8 cellular contexts compared by ENCODE assay signal in genomic region chr2:87476936-87477335, GRCh38.
DNase-seq lines count a peak whose midpoint lies in the region; ATAC-seq and TF ChIP-seq lines count a peak whose summit lies in the region.
"Not testable (repeated sequence)": the region's sequence is repeated elsewhere in the genome, so short reads cannot be mapped to it uniquely, and the experiment has no call there.

No MANE protein-coding gene starts in this region.

- H3K27ac Mint-ChIP-seq in CD4-positive, alpha-beta T cell = peak overlapping the region; percentile 79
- peak overlapping the region; percentile 67 for H3K27ac Mint-ChIP-seq in T-helper 2 cell treated with Interferon-gamma antibody and Interleukin-4, amounts not matched to agents 5 μg/mL and 100 μg/mL, for 36 hours
- H3K27ac Mint-ChIP-seq in activated CD8-positive, alpha-beta T cell treated with anti-CD3 and anti-CD28 coated beads, Interleukin-2, amount 10 ng/mL, durations not matched to agents 7 days and 5 days = peak overlapping the region; percentile 48
- H3K27ac Mint-ChIP-seq in activated naive CD4-positive, alpha-beta T cell treated with anti-CD3 and anti-CD28 coated beads, Interleukin-2, amount 10 ng/mL, durations not matched to agents 7 days and 5 days = peak overlapping the region; percentile 80
- H3K27ac Mint-ChIP-seq in naive B cell = peak overlapping the region in 4 of 6 donors; percentile 56 to 82 (median 76)
- H3K27ac Mint-ChIP-seq in stimulated activated memory B cell treated with anti-CD40 and anti-IgM and Interleukin-4, amounts not matched to agents 10 μg/mL and 1 μg/mL and 100 μg/mL, for 72 hours = peak overlapping the region; percentile 89

- H3K4me3 Mint-ChIP-seq in CD4-positive, alpha-beta T cell = peak overlapping the region; percentile 35
- H3K4me3 Mint-ChIP-seq in T-helper 2 cell treated with Interferon-gamma antibody and Interleukin-4, amounts not matched to agents 5 μg/mL and 100 μg/mL, for 36 hours = peak overlapping the region; percentile 37
- not testable (repeated sequence) for H3K4me3 Mint-ChIP-seq in activated CD8-positive, alpha-beta T cell treated with anti-CD3 and anti-CD28 coated beads, Interleukin-2, amount 10 ng/mL, durations not matched to agents 7 days and 5 days
- peak overlapping the region; percentile 13 for H3K4me3 Mint-ChIP-seq in activated naive CD4-positive, alpha-beta T cell treated with anti-CD3 and anti-CD28 coated beads, Interleukin-2, amount 10 ng/mL, durations not matched to agents 7 days and 5 days
- H3K4me3 Mint-ChIP-seq in naive B cell = peak overlapping the region in 1 of 8 donors; percentile 51
- peak overlapping the region; percentile 33 for H3K4me3 Mint-ChIP-seq in stimulated activated memory B cell treated with anti-CD40 and anti-IgM and Interleukin-4, amounts not matched to agents 10 μg/mL and 1 μg/mL and 100 μg/mL, for 72 hours

- peak in 1 of 10 experiments; percentile 11 for DNase-seq in CD4-positive, alpha-beta T cell
- peak; percentile 56 for DNase-seq in T-helper 2 cell treated with Interferon-gamma antibody and Interleukin-4, amounts not matched to agents 5 μg/mL and 100 μg/mL, for 36 hours (ENCODE audit: low spot score)
- peak; percentile 40 for DNase-seq in activated CD8-positive, alpha-beta T cell treated with anti-CD3 and anti-CD28 coated beads, Interleukin-2, amount 10 ng/mL, durations not matched to agents 7 days and 5 days
- not testable (repeated sequence) for DNase-seq in activated naive CD4-positive, alpha-beta T cell treated with anti-CD3 and anti-CD28 coated beads, Interleukin-2, amount 10 ng/mL, durations not matched to agents 7 days and 5 days; naive B cell
- peak; percentile 21 for DNase-seq in effector CD4-positive, alpha-beta T cell

- not testable (repeated sequence) for TF ChIP-seq CTCF in CD4-positive, alpha-beta T cell (IDR thresholded peaks at IDR 0.05)

- peak; percentile 72 for ATAC-seq in CD4-positive, alpha-beta T cell (ENCODE audit: poor library complexity)
- peak; percentile 52 for ATAC-seq in HG02885 (IDR thresholded peaks at IDR 0.05; ENCODE audit: poor library complexity, unreplicated experiment)
- ATAC-seq in activated CD8-positive, alpha-beta T cell treated with anti-CD3 and anti-CD28 coated beads, Interleukin-2, amount 10 ng/mL, durations not matched to agents 7 days and 5 days = peak; percentile 48
- ATAC-seq in naive B cell (ENCODE audit: low read depth in 2 of 2) = peak; percentile 66 to 83
- ATAC-seq in stimulated activated memory B cell treated with anti-CD40 and anti-IgM and Interleukin-4, amounts not matched to agents 10 μg/mL and 1 μg/mL and 100 μg/mL, for 72 hours = peak; percentile 81

- H3K27me3 ChIP-seq in CD4-positive, alpha-beta T cell (ENCODE audit: control insufficient read depth, insufficient read depth, low read length) = not testable (repeated sequence)

- POLR2A ChIA-PET in CD4-positive, alpha-beta T cell (lab: Charles Lee); activated CD8-positive, alpha-beta T cell treated with anti-CD3 and anti-CD28 coated beads, Interleukin-2, amount 10 ng/mL, durations not matched to agents 7 days and 5 days (lab: Charles Lee): not testable (repeated sequence)

- CTCF ChIA-PET in CD4-positive, alpha-beta T cell (lab: Charles Lee); activated CD8-positive, alpha-beta T cell treated with anti-CD3 and anti-CD28 coated beads, Interleukin-2, amount 10 ng/mL, durations not matched to agents 7 days and 5 days (lab: Charles Lee); activated naive CD4-positive, alpha-beta T cell treated with anti-CD3 and anti-CD28 coated beads, Interleukin-2, amount 10 ng/mL, durations not matched to agents 7 days and 5 days (lab: Charles Lee): not testable (repeated sequence)

- intact Hi-C loops in CD4-positive, alpha-beta T cell (cut with DNase I, micrococcal nuclease) = not testable (repeated sequence)

- H3K9me3 ChIP-seq in CD4-positive, alpha-beta T cell (ENCODE audit: control insufficient read depth, low read length) = not testable (repeated sequence)

- H3K9me3 Mint-ChIP-seq in CD4-positive, alpha-beta T cell; T-helper 2 cell treated with Interferon-gamma antibody and Interleukin-4, amounts not matched to agents 5 μg/mL and 100 μg/mL, for 36 hours; activated CD8-positive, alpha-beta T cell treated with anti-CD3 and anti-CD28 coated beads, Interleukin-2, amount 10 ng/mL, durations not matched to agents 7 days and 5 days (ENCODE audit: insufficient read depth); activated naive CD4-positive, alpha-beta T cell treated with anti-CD3 and anti-CD28 coated beads, Interleukin-2, amount 10 ng/mL, durations not matched to agents 7 days and 5 days; naive B cell; stimulated activated memory B cell treated with anti-CD40 and anti-IgM and Interleukin-4, amounts not matched to agents 10 μg/mL and 1 μg/mL and 100 μg/mL, for 72 hours: not testable (repeated sequence)

- not testable (repeated sequence) for H3K4me1 Mint-ChIP-seq in CD4-positive, alpha-beta T cell (ENCODE audit: low read depth)
- H3K4me1 Mint-ChIP-seq in T-helper 2 cell treated with Interferon-gamma antibody and Interleukin-4, amounts not matched to agents 5 μg/mL and 100 μg/mL, for 36 hours (ENCODE audit: low read depth) = peaks cover 14% of the 10 kb centered on the region
- peaks cover 30% of the 10 kb centered on the region for H3K4me1 Mint-ChIP-seq in activated CD8-positive, alpha-beta T cell treated with anti-CD3 and anti-CD28 coated beads, Interleukin-2, amount 10 ng/mL, durations not matched to agents 7 days and 5 days (ENCODE audit: low read depth)
- peaks cover 39% of the 10 kb centered on the region for H3K4me1 Mint-ChIP-seq in activated naive CD4-positive, alpha-beta T cell treated with anti-CD3 and anti-CD28 coated beads, Interleukin-2, amount 10 ng/mL, durations not matched to agents 7 days and 5 days
- peaks cover 6 to 16% (median 6%) of the 10 kb centered on the region in 3 donors for H3K4me1 Mint-ChIP-seq in naive B cell
- H3K4me1 Mint-ChIP-seq in stimulated activated memory B cell treated with anti-CD40 and anti-IgM and Interleukin-4, amounts not matched to agents 10 μg/mL and 1 μg/mL and 100 μg/mL, for 72 hours = peaks cover 18% of the 10 kb centered on the region

- H3K36me3 Mint-ChIP-seq in CD4-positive, alpha-beta T cell (ENCODE audit: low read depth); naive B cell: not testable (repeated sequence)
- peaks cover 18% of the 10 kb centered on the region for H3K36me3 Mint-ChIP-seq in T-helper 2 cell treated with Interferon-gamma antibody and Interleukin-4, amounts not matched to agents 5 μg/mL and 100 μg/mL, for 36 hours (ENCODE audit: low read depth)
- H3K36me3 Mint-ChIP-seq in activated CD8-positive, alpha-beta T cell treated with anti-CD3 and anti-CD28 coated beads, Interleukin-2, amount 10 ng/mL, durations not matched to agents 7 days and 5 days (ENCODE audit: low read depth) = peaks cover 13% of the 10 kb centered on the region
- peaks cover 31% of the 10 kb centered on the region for H3K36me3 Mint-ChIP-seq in activated naive CD4-positive, alpha-beta T cell treated with anti-CD3 and anti-CD28 coated beads, Interleukin-2, amount 10 ng/mL, durations not matched to agents 7 days and 5 days
- H3K36me3 Mint-ChIP-seq in stimulated activated memory B cell treated with anti-CD40 and anti-IgM and Interleukin-4, amounts not matched to agents 10 μg/mL and 1 μg/mL and 100 μg/mL, for 72 hours = peaks cover 15% of the 10 kb centered on the region

- not testable (repeated sequence) for H3K27ac ChIP-seq in CD4-positive, alpha-beta T cell (ENCODE audit: low read depth, low read length)

- H3K27me3 Mint-ChIP-seq in CD4-positive, alpha-beta T cell; T-helper 2 cell treated with Interferon-gamma antibody and Interleukin-4, amounts not matched to agents 5 μg/mL and 100 μg/mL, for 36 hours (ENCODE audit: low read depth); activated CD8-positive, alpha-beta T cell treated with anti-CD3 and anti-CD28 coated beads, Interleukin-2, amount 10 ng/mL, durations not matched to agents 7 days and 5 days (ENCODE audit: low read depth); activated naive CD4-positive, alpha-beta T cell treated with anti-CD3 and anti-CD28 coated beads, Interleukin-2, amount 10 ng/mL, durations not matched to agents 7 days and 5 days; naive B cell; stimulated activated memory B cell treated with anti-CD40 and anti-IgM and Interleukin-4, amounts not matched to agents 10 μg/mL and 1 μg/mL and 100 μg/mL, for 72 hours: not testable (repeated sequence)
